ENCODE assay signal across 15 cellular contexts in genomic region chr12:114911196-114911595, GRCh38.
DNase-seq lines count a peak whose midpoint lies in the region; ATAC-seq and TF ChIP-seq lines count a peak whose summit lies in the region.
"Had no signal": no experiment of that assay in that cellular context is flagged by ENCODE, and none has a peak within 500 bp of the region (broad histone marks: within the 10 kb centered on the region; RNA-seq: fewer than 3 reads in every experiment).

No MANE protein-coding gene starts in this region.

- H3K27ac ChIP-seq in vagina, result no peak overlapping the region
- H3K27ac ChIP-seq: BLaER1 treated with 17β-estradiol and CSF1 and Interleukin-3, amounts not matched to agents 10 nM and 100 nM had no signal

- TF ChIP-seq CTCF in mesothelial cell of epicardium (IDR thresholded peaks at IDR 0.05; ENCODE audit: unreplicated experiment) (no peak), vagina (IDR thresholded peaks at IDR 0.05) (no peak)

- H3K9me3 Mint-ChIP-seq in mesothelial cell of epicardium, result peaks cover 8% of the 10 kb centered on the region
- H3K9me3 Mint-ChIP-seq: CD4-positive, alpha-beta T cell had no signal

- intact Hi-C loops in vagina (cut with DNase I), result no loop called here

- no peak overlapping the region for H3K4me3 ChIP-seq in vagina
- H3K4me3 ChIP-seq: BLaER1 treated with 17β-estradiol and CSF1 and Interleukin-3, amounts not matched to agents 10 nM and 100 nM; HAP-1 had no signal

- DNase-seq in Daoy (ENCODE audit: low read depth) (peak; percentile 43), HT1080 (ENCODE audit: low read depth) (peak; percentile 48), dermis blood vessel endothelial cell (peak; percentile 62), mesothelial cell of epicardium (ENCODE audit: low spot score in 2 of 2, unreplicated experiment in 2 of 2) (no peak), inferior parietal cortex (ENCODE audit: extremely low spot score) (no peak), vagina (ENCODE audit: extremely low spot score in 2 of 2) (no peak)
- DNase-seq: ACHN; Calu3; CD4-positive, alpha-beta T cell; DMS 273 treated with DMSO at 0.1 percent for 48 hours had no signal

- H3K4me3 Mint-ChIP-seq in mesothelial cell of epicardium, result no peak overlapping the region
- H3K4me3 Mint-ChIP-seq: CD4-positive, alpha-beta T cell had no signal

- no peaks in the 10 kb centered on the region for H3K27me3 Mint-ChIP-seq in mesothelial cell of epicardium (ENCODE audit: low read depth)
- H3K27me3 Mint-ChIP-seq: CD4-positive, alpha-beta T cell had no signal

- no peaks in the 10 kb centered on the region for H3K36me3 ChIP-seq in vagina
- H3K36me3 ChIP-seq: BLaER1 treated with 17β-estradiol and CSF1 and Interleukin-3, amounts not matched to agents 10 nM and 100 nM; HAP-1 had no signal

- H3K36me3 Mint-ChIP-seq in mesothelial cell of epicardium, result peaks cover 3% of the 10 kb centered on the region

- H3K27ac Mint-ChIP-seq in mesothelial cell of epicardium, result peak overlapping the region; percentile 51
- H3K27ac Mint-ChIP-seq: CD4-positive, alpha-beta T cell had no signal

- no peaks in the 10 kb centered on the region for H3K9me3 ChIP-seq in vagina
- H3K9me3 ChIP-seq: HAP-1 had no signal

- no peak for ATAC-seq in GM18870 (IDR thresholded peaks at IDR 0.05; ENCODE audit: unreplicated experiment)
- ATAC-seq in HG03565 (IDR thresholded peaks at IDR 0.05; ENCODE audit: unreplicated experiment), result no peak
- ATAC-seq: HepG2 had no signal

- no peak for TF ChIP-seq POLR2A in vagina (IDR thresholded peaks at IDR 0.05)

- H3K4me1 Mint-ChIP-seq in mesothelial cell of epicardium, result peaks cover 62% of the 10 kb centered on the region

- H3K27me3 ChIP-seq in vagina, result no peaks in the 10 kb centered on the region
- H3K27me3 ChIP-seq: BLaER1 treated with 17β-estradiol and CSF1 and Interleukin-3, amounts not matched to agents 10 nM and 100 nM had no signal

- H3K4me1 ChIP-seq in vagina, result peaks cover 6% of the 10 kb centered on the region
- H3K4me1 ChIP-seq: HAP-1 had no signal

Comparison
In these comparisons a context has a peak if more than half of its experiments do, and no peak if none do; other contexts are left out.
1. DNase-seq: peak in Daoy (single experiment), HT1080 (single experiment) and dermis blood vessel endothelial cell (single experiment); none in mesothelial cell of epicardium (0 of 2), inferior parietal cortex (single experiment) and vagina (0 of 2).